In genomic region chr4:95362906-95363578, GRCh38 we compare ENCODE assay signal across 11 cellular contexts.
DNase-seq lines count a peak whose midpoint lies in the region; ATAC-seq and TF ChIP-seq lines count a peak whose summit lies in the region.
"Had no signal": no experiment of that assay in that cellular context is flagged by ENCODE, and none has a peak within 500 bp of the region (broad histone marks: within the 10 kb centered on the region; RNA-seq: fewer than 3 reads in every experiment).

No MANE protein-coding gene starts in this region.

- H3K9me3 Mint-ChIP-seq in activated naive CD4-positive, alpha-beta T cell treated with anti-CD3 and anti-CD28 coated beads for 36 hours = no peaks in the 10 kb centered on the region
- no peaks in the 10 kb centered on the region for H3K9me3 Mint-ChIP-seq in T-cell
- H3K9me3 Mint-ChIP-seq: activated T-helper 2 cell treated with anti-CD3 and anti-CD28 coated beads, Interferon-gamma antibody, Interleukin-2, Interleukin-4, amounts not matched to agents 10 μg/mL and 5 μg/mL and 100 μg/mL, durations not matched to agents 14 hours and 24 hours and 36 hours had no signal

- no peak overlapping the region for H3K27ac Mint-ChIP-seq in activated naive CD4-positive, alpha-beta T cell treated with anti-CD3 and anti-CD28 coated beads for 36 hours
- H3K27ac Mint-ChIP-seq in T-cell = no peak overlapping the region
- H3K27ac Mint-ChIP-seq: activated T-helper 2 cell treated with anti-CD3 and anti-CD28 coated beads, Interferon-gamma antibody, Interleukin-2, Interleukin-4, amounts not matched to agents 10 μg/mL and 5 μg/mL and 100 μg/mL, durations not matched to agents 14 hours and 24 hours and 36 hours had no signal

- peak; percentile 22 for DNase-seq in activated naive CD4-positive, alpha-beta T cell treated with anti-CD3 and anti-CD28 coated beads for 36 hours
- no peak for DNase-seq in activated naive CD4-positive, alpha-beta T cell (lab: John Stamatoyannopoulos, UW)
- DNase-seq in OCI-M1 (lab: John Stamatoyannopoulos, UW) (peak; percentile 60), fibroblast of the aortic adventitia (ENCODE audit: low read depth) (peak; percentile 35), superior temporal gyrus (ENCODE audit: extremely low spot score) (peak; percentile 77), T-cell (no peak), epidermal melanocyte (ENCODE audit: insufficient read length, low spot score) (no peak)
- DNase-seq: NCI-H774 had no signal

- POLR2A ChIA-PET in T-cell (lab: Charles Lee) = no interaction called here

- TF ChIP-seq CTCF in fibroblast of the aortic adventitia (IDR thresholded peaks at IDR 0.05; ENCODE audit: insufficient read depth, low read length) = peak; percentile 22

- intact Hi-C loops in activated naive CD4-positive, alpha-beta T cell treated with anti-CD3 and anti-CD28 coated beads for 36 hours (cut with micrococcal nuclease) = no loop called here

- no peak overlapping the region for H3K4me3 Mint-ChIP-seq in activated naive CD4-positive, alpha-beta T cell treated with anti-CD3 and anti-CD28 coated beads for 36 hours
- no peak overlapping the region for H3K4me3 Mint-ChIP-seq in T-cell

- H3K27me3 Mint-ChIP-seq in activated naive CD4-positive, alpha-beta T cell treated with anti-CD3 and anti-CD28 coated beads for 36 hours (ENCODE audit: low read depth) = no peaks in the 10 kb centered on the region
- no peaks in the 10 kb centered on the region for H3K27me3 Mint-ChIP-seq in T-cell

- CTCF ChIA-PET in activated naive CD4-positive, alpha-beta T cell treated with anti-CD3 and anti-CD28 coated beads for 36 hours (lab: Charles Lee) = no interaction called here
- CTCF ChIA-PET in T-cell (lab: Charles Lee) = interaction anchor here in 1 of 2 donors (0.5 kb wide), 1 partner anchor 246 kb away, joined by 3 read pairs; no protein-coding TSS in a partner anchor

- H3K4me3 ChIP-seq in fibroblast of the aortic adventitia (ENCODE audit: low read depth, low read length) = no peak overlapping the region

- H3K4me1 Mint-ChIP-seq in activated naive CD4-positive, alpha-beta T cell treated with anti-CD3 and anti-CD28 coated beads for 36 hours (ENCODE audit: low read depth) = no peaks in the 10 kb centered on the region
- H3K4me1 Mint-ChIP-seq in T-cell = no peaks in the 10 kb centered on the region

- ATAC-seq in T-cell (replicated peaks in 1 of 4) (no peak), HG03520 (IDR thresholded peaks at IDR 0.05; ENCODE audit: unreplicated experiment) (no peak)
- ATAC-seq: left colon had no signal

- H3K36me3 Mint-ChIP-seq in activated naive CD4-positive, alpha-beta T cell treated with anti-CD3 and anti-CD28 coated beads for 36 hours (ENCODE audit: low read depth) = no peaks in the 10 kb centered on the region
- H3K36me3 Mint-ChIP-seq in T-cell = no peaks in the 10 kb centered on the region

Comparison
In these comparisons a context has a peak if more than half of its experiments do, and no peak if none do; other contexts are left out.
1. DNase-seq: peak in activated naive CD4-positive, alpha-beta T cell treated with anti-CD3 and anti-CD28 coated beads for 36 hours (single experiment), OCI-M1 (single experiment), fibroblast of the aortic adventitia (single experiment) and superior temporal gyrus (single experiment); none in activated naive CD4-positive, alpha-beta T cell (0 of 4), T-cell (0 of 34) and epidermal melanocyte (single experiment).